17 cellular contexts compared by ENCODE assay signal in the genomic region with DNA sequence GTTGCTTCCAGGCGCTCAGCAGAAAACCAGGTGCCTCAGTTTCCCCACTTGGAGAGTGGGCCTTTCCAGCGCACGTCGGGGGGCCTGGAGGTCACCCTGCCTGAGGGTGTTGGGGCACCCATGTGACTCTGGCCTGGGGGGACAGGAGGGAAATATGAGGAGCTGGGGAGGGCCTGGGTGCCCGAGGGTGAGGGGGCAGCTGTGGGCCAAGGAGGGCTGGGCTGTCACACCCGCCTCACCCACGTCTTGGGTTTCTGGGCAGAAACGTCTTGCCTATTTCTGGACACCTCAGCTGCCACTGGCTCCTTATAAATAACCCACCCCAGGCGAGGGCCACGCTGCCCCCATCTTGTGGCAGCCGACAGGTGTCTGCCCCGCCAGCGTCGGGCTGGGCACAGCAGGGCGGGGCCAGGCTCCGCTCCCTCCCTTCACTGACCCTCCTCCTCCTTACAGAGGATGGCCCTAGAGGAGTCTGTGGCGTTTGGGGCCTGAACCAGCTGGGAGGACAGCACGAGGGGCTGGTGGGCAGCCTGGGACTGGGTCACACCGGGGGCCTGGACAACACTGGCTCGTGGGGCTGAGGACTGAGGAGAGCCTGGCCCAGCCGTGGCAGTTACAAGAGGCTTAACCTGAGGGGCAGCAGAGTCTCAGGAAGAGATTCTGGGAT. TPM values are rescaled to one million over a fixed set of nuclear protein-coding genes. Genes with fewer than 3 reads are reported as not detected.
DNase-seq lines count a peak whose midpoint lies in the region; ATAC-seq and TF ChIP-seq lines count a peak whose summit lies in the region.
"Had no signal": no experiment of that assay in that cellular context is flagged by ENCODE, and none has a peak within 500 bp of the region (broad histone marks: within the 10 kb centered on the region; RNA-seq: fewer than 3 reads in every experiment).

No MANE protein-coding gene starts in this region.

- H3K27ac ChIP-seq in BLaER1 (peak overlapping the region; percentile 65), esophagus squamous epithelium (peak overlapping the region in 3 of 4 donors; percentile 51 to 72 (median 55)), psoas muscle (peak overlapping the region; percentile 94)
- H3K27ac ChIP-seq: HL-60 had no signal

- H3K4me1 ChIP-seq in BLaER1: peaks cover 70% of the 10 kb centered on the region
- H3K4me1 ChIP-seq in esophagus squamous epithelium: peaks cover 12 to 80% (median 30%) of the 10 kb centered on the region in 3 donors
- peaks cover 91% of the 10 kb centered on the region for H3K4me1 ChIP-seq in psoas muscle

- H4K20me1 ChIP-seq in BLaER1: no peaks in the 10 kb centered on the region

- peak; percentile 33 for DNase-seq in GM13977 (ENCODE audit: low spot score)
- DNase-seq in esophagus squamous epithelium (lab: John Stamatoyannopoulos, UW): no peak
- peak; percentile 57 to 91 for DNase-seq in psoas muscle
- DNase-seq in stimulated activated CD4-positive, alpha-beta T cell treated with anti-CD3 and anti-CD28 coated beads, Interleukin-4, amount 100 ng/mL, for 1 hour: no peak
- DNase-seq in hypothalamus (lab: John Stamatoyannopoulos, UW): no peak
- no peak for DNase-seq in stimulated activated naive CD4-positive, alpha-beta T cell (lab: John Stamatoyannopoulos, UW)
- DNase-seq: activated T-cell treated with anti-CD3 and anti-CD28 coated beads, Interleukin-2, amount 50 U/mL, for 1 hour; CD8-positive, alpha-beta T cell; Karpas-422; NCI-H2029 treated with DMSO at 0.1 percent for 48 hours; stimulated activated CD4-positive, alpha-beta T cell treated with anti-CD3 and anti-CD28 coated beads, Interleukin-4, amount 100 ng/mL, for 4 hours had no signal

- intact Hi-C loops in esophagus squamous epithelium (cut with DNase I) (loop anchor here (10.0 kb wide), 2 partner anchors 76 to 226 kb away; a partner anchor contains a TSS), psoas muscle (cut with DNase I) (no loop called here)

- ATAC-seq in psoas muscle: peak; percentile 47 to 68 (median 61)
- ATAC-seq in HG03045 (IDR thresholded peaks at IDR 0.05; ENCODE audit: unreplicated experiment): no peak
- ATAC-seq: CD8-positive, alpha-beta T cell; stimulated activated memory B cell treated with anti-CD40 and anti-IgM and Interleukin-4, amounts not matched to agents 10 μg/mL and 1 μg/mL and 100 μg/mL, for 72 hours had no signal

- H3K36me3 ChIP-seq in BLaER1: no peaks in the 10 kb centered on the region
- H3K36me3 ChIP-seq in esophagus squamous epithelium: no peaks in the 10 kb centered on the region
- H3K36me3 ChIP-seq in psoas muscle (ENCODE audit: insufficient read depth in 1 of 2, low read depth in 1 of 2): peaks cover 0 to 32% of the 10 kb centered on the region in 2 donors

- TF ChIP-seq CTCF in GM13977 (IDR thresholded peaks at IDR 0.05; ENCODE audit: extremely low read depth, insufficient read depth, missing control alignments) (no peak), esophagus squamous epithelium (IDR thresholded peaks at IDR 0.05) (no peak), psoas muscle (IDR thresholded peaks at IDR 0.05) (no peak)

- no peak overlapping the region for H3K4me3 ChIP-seq in BLaER1
- H3K4me3 ChIP-seq in esophagus squamous epithelium: no peak overlapping the region
- peak overlapping the region; percentile 75 for H3K4me3 ChIP-seq in psoas muscle

- H3K9me3 ChIP-seq in BLaER1 (no peaks in the 10 kb centered on the region), esophagus squamous epithelium (no peaks in the 10 kb centered on the region), psoas muscle (no peaks in the 10 kb centered on the region)

- H3K4me2 ChIP-seq in BLaER1: peak overlapping the region; percentile 80

- H3K27me3 ChIP-seq in BLaER1 (no peaks in the 10 kb centered on the region), esophagus squamous epithelium (peaks cover 0 to 19% (median 0%) of the 10 kb centered on the region in 4 donors), psoas muscle (ENCODE audit: insufficient read depth in 3 of 3, low read length in 2 of 3) (no peaks in the 10 kb centered on the region)

- TF ChIP-seq POLR2A in esophagus squamous epithelium (IDR thresholded peaks at IDR 0.05): no peak

- in situ Hi-C loops in GM13977 (cut with MboI; ENCODE audit: low pct_unique_long_range_greater_than_20kb, low sequenced_read_pairs, unreplicated experiment): no loop called here

- H3K9ac ChIP-seq in BLaER1: 0 out of 2 replicates have a peak overlapping the region, but pooled peaks have one; percentile 21

- WGBS in esophagus squamous epithelium, 2 donors: 32 to 77% methylated on average over 7 to 16 of the region's 21 CpGs
- 22 to 51% (median 30%) methylated on average over 21 of the region's 21 CpGs for WGBS in psoas muscle, 3 donors

RNA-seq across cellular contexts. Expression of a gene that starts 1.5 kb away (rescaled TPM):
- total RNA-seq in esophagus squamous epithelium (1 to 10 TPM in 2 of 4 donors, under 1 TPM in 1, not detected in 1; 0.76 to 3.1 (median 1.6) TPM), psoas muscle (1,000 to 10,000 TPM; 1,884 to 7,638 (median 4,017) TPM)
- 1,000 to 10,000 TPM; 1,367 to 5,833 (median 3,289) TPM for polyA plus RNA-seq in psoas muscle
- total RNA-seq: dermis microvascular lymphatic vessel endothelial cell had no signal

RNA-seq across cellular contexts. Expression of a gene that starts 26.1 kb away (rescaled TPM):
- total RNA-seq in esophagus squamous epithelium: 100 to 1,000 TPM; 128 to 231 (median 155) TPM
- total RNA-seq in psoas muscle: 10 to 100 TPM; 46.3 to 91.8 (median 66.9) TPM
- 100 to 1,000 TPM in 2 of 3 donors, 10 to 100 TPM in 1; 75.4 to 163 (median 130) TPM for polyA plus RNA-seq in psoas muscle

RNA-seq across cellular contexts. Expression of a gene that starts 29.3 kb away (rescaled TPM):
- total RNA-seq in esophagus squamous epithelium (not detected), psoas muscle (1 to 10 TPM; 1.6 to 8.9 (median 2.4) TPM)
- polyA plus RNA-seq in psoas muscle: under 1 TPM; 0.16 to 1.00 (median 0.61) TPM
- total RNA-seq: CD8-positive, alpha-beta T cell; dermis microvascular lymphatic vessel endothelial cell; mononuclear cell had no signal

Comparison
In these comparisons a context has a peak if more than half of its experiments do, and no peak if none do; other contexts are left out.
1. DNase-seq: peak in GM13977 (single experiment) and psoas muscle (2 of 2); none in esophagus squamous epithelium (single experiment), stimulated activated CD4-positive, alpha-beta T cell treated with anti-CD3 and anti-CD28 coated beads, Interleukin-4, amount 100 ng/mL, for 1 hour (single experiment), hypothalamus (0 of 51) and stimulated activated naive CD4-positive, alpha-beta T cell (0 of 6).
2. RNA of a gene that starts 1.5 kb away (total RNA-seq): 1,884 to 7,638 TPM in psoas muscle; 0.76 to 3.1 TPM in esophagus squamous epithelium; every median in the first group is over 100 times any median in the second.
3. Peak in every context shown above with its lines, with median percentiles within 50 percentile points of each other: H3K27ac ChIP-seq.